Comparison of ENCODE assay signal across 26 cellular contexts in the genomic region with DNA sequence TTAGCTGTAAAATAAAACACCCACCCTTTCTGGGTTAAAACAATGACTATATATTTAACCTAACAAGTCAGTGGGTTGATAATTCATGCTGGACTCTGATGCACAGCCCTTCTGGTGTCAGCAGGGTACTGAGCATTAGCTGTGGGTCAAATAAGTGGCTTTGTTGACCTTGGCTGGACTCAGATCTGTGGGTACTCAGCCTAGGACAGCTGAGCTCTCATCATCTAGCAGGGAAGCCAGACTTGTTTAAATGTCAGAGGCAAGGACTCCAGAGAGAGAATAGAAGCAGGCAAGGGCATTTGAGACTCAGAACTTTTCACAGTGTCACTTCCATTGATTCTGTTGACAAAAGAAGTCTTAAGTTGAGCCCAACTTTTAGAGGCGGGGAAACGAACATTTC.
"Had no signal": no experiment of that assay in that cellular context is flagged by ENCODE, and none has a peak within 500 bp of the region (broad histone marks: within the 10 kb centered on the region; RNA-seq: fewer than 3 reads in every experiment).

No MANE protein-coding gene starts in this region.

- H3K27me3 ChIP-seq: heart right ventricle, hepatocyte, pancreas, right lobe of liver, tibial nerve, upper lobe of left lung, vagina had no signal

- H3K4me3 Mint-ChIP-seq: naive thymus-derived CD8-positive, alpha-beta T cell; nephron; stimulated activated memory B cell treated with anti-CD40 and anti-IgM and Interleukin-4, amounts not matched to agents 10 μg/mL and 1 μg/mL and 100 μg/mL, for 72 hours; stimulated activated naive CD8-positive, alpha-beta T cell treated with anti-CD3 and anti-CD28 coated beads, Interleukin-15, amount 100 ng/mL, for 72 hours had no signal

- DNase-seq: heart right ventricle; islet precursor cell; lower lobe of right lung; mammary epithelial cell; mesenchymal stem cell; naive thymus-derived CD8-positive, alpha-beta T cell; nucleus accumbens; pancreas; posterior cingulate gyrus; retina; right lobe of liver; stimulated activated CD4-positive, alpha-beta T cell treated with anti-CD3 and anti-CD28 coated beads, Interleukin-1b, Interleukin-23, amount 100 ng/mL, for 48 hours; stimulated activated CD4-positive, alpha-beta T cell treated with anti-CD3 and anti-CD28 coated beads, Interleukin-2, amount 100 ng/mL, for 48 hours; stimulated activated CD4-positive, alpha-beta T cell treated with anti-CD3 and anti-CD28 coated beads, Interleukin-4, amount 100 ng/mL, for 4 hours; stimulated activated CD8-positive, alpha-beta memory T cell treated with anti-CD3 and anti-CD28 coated beads, Interleukin-4, amount 100 ng/mL, for 48 hours; stimulated activated naive CD4-positive, alpha-beta T cell treated with Interleukin-2 at 50 U/mL for 16 hours; stimulated activated naive CD8-positive, alpha-beta T cell treated with anti-CD3 and anti-CD28 coated beads, Interleukin-15, amount 100 ng/mL, for 72 hours; substantia nigra; upper lobe of left lung had no signal

- H3K4me3 ChIP-seq: heart right ventricle, hepatocyte, lower lobe of right lung, pancreas, prostate gland, right lobe of liver, smooth muscle cell, tibial nerve, upper lobe of left lung, vagina had no signal

- H3K36me3 ChIP-seq: heart right ventricle, lower lobe of right lung, pancreas, prostate gland, right lobe of liver, tibial nerve, upper lobe of left lung, vagina had no signal

- H3K9me3 Mint-ChIP-seq: nephron had no signal

- H2AFZ ChIP-seq: hepatocyte had no signal

- H3K27ac Mint-ChIP-seq: naive thymus-derived CD8-positive, alpha-beta T cell; nephron; stimulated activated memory B cell treated with anti-CD40 and anti-IgM and Interleukin-4, amounts not matched to agents 10 μg/mL and 1 μg/mL and 100 μg/mL, for 72 hours; stimulated activated naive CD8-positive, alpha-beta T cell treated with anti-CD3 and anti-CD28 coated beads, Interleukin-15, amount 100 ng/mL, for 72 hours had no signal

- H3K9me3 ChIP-seq: lower lobe of right lung, pancreas, prostate gland, right lobe of liver, tibial nerve, upper lobe of left lung, vagina had no signal

- H3K36me3 Mint-ChIP-seq: stimulated activated memory B cell treated with anti-CD40 and anti-IgM and Interleukin-4, amounts not matched to agents 10 μg/mL and 1 μg/mL and 100 μg/mL, for 72 hours had no signal

- H3K27me3 Mint-ChIP-seq: naive thymus-derived CD8-positive, alpha-beta T cell; stimulated activated memory B cell treated with anti-CD40 and anti-IgM and Interleukin-4, amounts not matched to agents 10 μg/mL and 1 μg/mL and 100 μg/mL, for 72 hours; stimulated activated naive CD8-positive, alpha-beta T cell treated with anti-CD3 and anti-CD28 coated beads, Interleukin-15, amount 100 ng/mL, for 72 hours had no signal

- H3K27ac ChIP-seq: heart right ventricle, hepatocyte, lower lobe of right lung, pancreas, prostate gland, right lobe of liver, tibial nerve, upper lobe of left lung, vagina had no signal

- H3K4me1 Mint-ChIP-seq: naive thymus-derived CD8-positive, alpha-beta T cell; stimulated activated memory B cell treated with anti-CD40 and anti-IgM and Interleukin-4, amounts not matched to agents 10 μg/mL and 1 μg/mL and 100 μg/mL, for 72 hours; stimulated activated naive CD8-positive, alpha-beta T cell treated with anti-CD3 and anti-CD28 coated beads, Interleukin-15, amount 100 ng/mL, for 72 hours had no signal

- FAIRE-seq: pancreas had no signal

- ATAC-seq: lower lobe of right lung; naive thymus-derived CD8-positive, alpha-beta T cell; pancreas; right lobe of liver; stimulated activated memory B cell treated with anti-CD40 and anti-IgM and Interleukin-4, amounts not matched to agents 10 μg/mL and 1 μg/mL and 100 μg/mL, for 72 hours; stimulated activated naive CD8-positive, alpha-beta T cell treated with anti-CD3 and anti-CD28 coated beads, Interleukin-15, amount 100 ng/mL, for 72 hours had no signal

- H3K79me2 ChIP-seq: hepatocyte had no signal

- H3K4me1 ChIP-seq: heart right ventricle, lower lobe of right lung, pancreas, prostate gland, right lobe of liver, tibial nerve, upper lobe of left lung, vagina had no signal

- H3K4me2 ChIP-seq: hepatocyte, smooth muscle cell had no signal
